In genomic region chr6:122297010-122297409, GRCh38 we compare ENCODE assay signal across 7 cellular contexts.
"Had no signal": no experiment of that assay in that cellular context is flagged by ENCODE, and none has a peak within 500 bp of the region (broad histone marks: within the 10 kb centered on the region; RNA-seq: fewer than 3 reads in every experiment).

No MANE protein-coding gene starts in this region.

- H3K4me3 Mint-ChIP-seq: IgD-negative memory B cell had no signal

- H3K4me1 Mint-ChIP-seq: IgD-negative memory B cell had no signal

- ATAC-seq: HepG2, K562 had no signal

- H3K27me3 Mint-ChIP-seq: IgD-negative memory B cell had no signal

- H3K27ac Mint-ChIP-seq: IgD-negative memory B cell had no signal

- H3K4me3 ChIP-seq: K562 had no signal

- DNase-seq: IMR-90, KBM-7, KG1 had no signal

- H3K27ac ChIP-seq: HL-60 had no signal

- H3K36me3 Mint-ChIP-seq: IgD-negative memory B cell had no signal
